Comparison of ENCODE assay signal across 9 cellular contexts in genomic region chr2:113236367-113237159, GRCh38. TPM values are rescaled to one million over a fixed set of nuclear protein-coding genes. Genes with fewer than 3 reads are reported as not detected.
DNase-seq lines count a peak whose midpoint lies in the region; ATAC-seq, FAIRE-seq and TF ChIP-seq lines count a peak whose summit lies in the region.
"Had no signal": no experiment of that assay in that cellular context is flagged by ENCODE, and none has a peak within 500 bp of the region (broad histone marks: within the 10 kb centered on the region; RNA-seq: fewer than 3 reads in every experiment).

No MANE protein-coding gene starts in this region.

- no peak for TF ChIP-seq POLR2A in GM12892 (IDR thresholded peaks at IDR 0.05; ENCODE audit: low read depth, low read length)

- H3K4me3 Mint-ChIP-seq in stimulated activated naive CD8-positive, alpha-beta T cell treated with anti-CD3 and anti-CD28 coated beads, Interleukin-15, Interleukin-2, amounts not matched to agents 100 ng/mL and 50 ng/mL, for 24 hours = peak overlapping the region; percentile 76

- H3K36me3 ChIP-seq in adipocyte (ENCODE audit: control insufficient read depth, insufficient read depth, low read length, severe bottlenecking) (peaks cover 3% of the 10 kb centered on the region), mucosa of stomach (ENCODE audit: control insufficient read depth, insufficient read depth, low read length) (no peaks in the 10 kb centered on the region)

- H3K4me1 ChIP-seq in adipocyte (ENCODE audit: control insufficient read depth, insufficient read depth, low read length) (peaks cover 53% of the 10 kb centered on the region), mucosa of stomach (ENCODE audit: control insufficient read depth, insufficient read depth, low read length) (peaks cover 30% of the 10 kb centered on the region)

- H3K27me3 Mint-ChIP-seq in stimulated activated naive CD8-positive, alpha-beta T cell treated with anti-CD3 and anti-CD28 coated beads, Interleukin-15, Interleukin-2, amounts not matched to agents 100 ng/mL and 50 ng/mL, for 24 hours = no peaks in the 10 kb centered on the region

- no peak for FAIRE-seq in GM12892 (lab: Jason Lieb, UNC)

- no peak for DNase-seq in stimulated activated naive CD8-positive, alpha-beta T cell treated with anti-CD3 and anti-CD28 coated beads, Interleukin-15, Interleukin-2, amounts not matched to agents 100 U/mL and 50 U/mL, for 24 hours
- DNase-seq in adipocyte (ENCODE audit: low read depth) (no peak), Kasumi-1 (lab: John Stamatoyannopoulos, UW) (no peak), GM10248 (ENCODE audit: extremely low spot score) (no peak), GM12892 (ENCODE audit: insufficient read length) (no peak)
- DNase-seq in activated CD4-positive, CD25-positive, alpha-beta regulatory T cell (lab: John Stamatoyannopoulos, UW) = no peak
- DNase-seq: DMS79 treated with DMSO at 0.1 percent for 48 hours had no signal

- POLR2A ChIA-PET in GM10248 (lab: Yijun Ruan, JAX) = no interaction called here

- H3K4me3 ChIP-seq in adipocyte (ENCODE audit: low read length) (peak overlapping the region; percentile 80), mucosa of stomach (ENCODE audit: low read length) (no peak overlapping the region)

- ATAC-seq in stimulated activated naive CD8-positive, alpha-beta T cell treated with anti-CD3 and anti-CD28 coated beads, Interleukin-15, Interleukin-2, amounts not matched to agents 100 U/mL and 50 U/mL, for 24 hours = no peak

- CTCF ChIA-PET in GM10248 (lab: Yijun Ruan, JAX) = interaction anchor here (1.4 to 5.0 kb wide), 4 partner anchors 12 to 153 kb away, joined by 3 to 39 read pairs (median 4); no protein-coding TSS in a partner anchor

- H3K9ac ChIP-seq in adipocyte (ENCODE audit: low read length) (peak overlapping the region; percentile 84), mucosa of stomach (ENCODE audit: low read length) (peak overlapping the region; percentile 35)

- H3K4me1 Mint-ChIP-seq in stimulated activated naive CD8-positive, alpha-beta T cell treated with anti-CD3 and anti-CD28 coated beads, Interleukin-15, Interleukin-2, amounts not matched to agents 100 ng/mL and 50 ng/mL, for 24 hours (ENCODE audit: low read depth) = peaks cover 35% of the 10 kb centered on the region

- peaks cover 3% of the 10 kb centered on the region for H3K36me3 Mint-ChIP-seq in stimulated activated naive CD8-positive, alpha-beta T cell treated with anti-CD3 and anti-CD28 coated beads, Interleukin-15, Interleukin-2, amounts not matched to agents 100 ng/mL and 50 ng/mL, for 24 hours (ENCODE audit: low read depth)

- peak overlapping the region; percentile 61 for H3K27ac Mint-ChIP-seq in stimulated activated naive CD8-positive, alpha-beta T cell treated with anti-CD3 and anti-CD28 coated beads, Interleukin-15, Interleukin-2, amounts not matched to agents 100 ng/mL and 50 ng/mL, for 24 hours

- H3K9me3 Mint-ChIP-seq in stimulated activated naive CD8-positive, alpha-beta T cell treated with anti-CD3 and anti-CD28 coated beads, Interleukin-15, Interleukin-2, amounts not matched to agents 100 ng/mL and 50 ng/mL, for 24 hours = no peaks in the 10 kb centered on the region

- H3K9me3 ChIP-seq in adipocyte (ENCODE audit: control insufficient read depth, low read length) (no peaks in the 10 kb centered on the region), mucosa of stomach (ENCODE audit: control insufficient read depth, low read length) (no peaks in the 10 kb centered on the region)

- H3K27me3 ChIP-seq in adipocyte (replicated peaks; ENCODE audit: control insufficient read depth, insufficient read depth, low read length) (no peaks in the 10 kb centered on the region), mucosa of stomach (ENCODE audit: control insufficient read depth, insufficient read depth, low read length) (no peaks in the 10 kb centered on the region)

- TF ChIP-seq CTCF in GM10248 (IDR thresholded peaks at IDR 0.05; ENCODE audit: control extremely low read depth, extremely low read depth, low read depth, missing control alignments) = no peak

RNA-seq across cellular contexts. Expression of gene PAX8, which starts 42.2 kb away (rescaled TPM):
- 1.8 TPM for polyA plus RNA-seq in GM12892 (2012; ENCODE audit: missing spikeins)
